Comparison of ENCODE assay signal across 1 cellular context in the genomic region with DNA sequence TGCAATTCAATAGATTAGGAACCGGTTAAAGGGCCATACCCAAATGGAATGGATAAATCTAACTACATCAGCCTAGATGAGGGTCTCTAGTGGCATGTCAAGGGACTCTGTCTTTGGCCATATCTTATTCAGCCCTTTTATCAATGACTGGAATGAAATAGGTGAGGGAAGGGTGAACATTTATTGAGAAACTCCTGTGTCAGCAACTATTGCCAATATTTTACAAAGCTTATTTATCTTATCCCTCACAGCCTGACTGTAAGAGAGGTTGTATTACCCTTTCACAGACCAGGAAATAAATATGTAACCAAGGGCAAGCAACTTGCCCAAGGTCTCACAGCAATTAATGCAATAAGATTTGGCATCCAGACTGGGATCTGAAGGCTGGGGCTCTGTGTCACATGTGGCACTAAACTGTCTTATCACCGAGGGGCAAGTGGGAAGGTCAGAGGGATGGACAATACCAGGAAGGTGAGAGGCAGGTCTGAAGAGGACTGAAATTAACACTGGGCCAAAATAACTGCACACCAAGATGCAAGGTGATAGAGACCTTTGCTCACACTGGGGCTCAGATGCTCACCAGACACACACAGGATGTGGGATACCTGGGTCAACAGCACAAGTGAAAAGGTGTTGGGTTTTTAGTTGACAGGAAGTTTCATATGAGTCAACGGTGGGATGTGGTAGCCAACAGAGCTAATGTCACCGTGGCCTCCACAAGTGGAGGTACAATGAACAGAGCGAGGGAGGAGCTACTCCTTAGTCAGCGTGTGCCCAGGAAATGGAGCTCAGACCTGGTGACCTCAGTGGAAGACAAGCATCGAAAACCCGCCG.
A peak's percentile ranks its signal among the peaks of the same experiment; 100 is the strongest.
TF ChIP-seq lines count a peak whose summit lies in the region.

No MANE protein-coding gene starts in this region.

TF ChIP-seq in GM12878, 131 proteins besides CTCF, POLR2A, EP300 and RAD21 (continued from another document):
- TF ChIP-seq ZBTB11 (CRISPR knock-in tag; IDR thresholded peaks at IDR 0.05) (no peak), CEBPB (IDR thresholded peaks at IDR 0.05; ENCODE audit: borderline replicate concordance in 1 of 2, low read depth in 2 of 2, low read length in 2 of 2) (peak in 1 of 2 experiments; percentile 93; a peak in 2 of 4 replicates), MXI1 (IDR thresholded peaks at IDR 0.05; ENCODE audit: low read depth, low read length) (peak; percentile 52; the same call in 1 of the 2 replicates), NFYA (IDR thresholded peaks at IDR 0.05; ENCODE audit: borderline replicate concordance, low read depth, low read length) (no peak), MTA2 (IDR thresholded peaks at IDR 0.05; ENCODE audit: low read depth) (peak; percentile 93), RFX5 (IDR thresholded peaks at IDR 0.05; ENCODE audit: low read depth, low read length) (no peak), RCOR1 (conservative IDR thresholded peaks at IDR 0.05; ENCODE audit: low read depth, low read length) (0 out of 2 replicates have a peak, but pooled peaks have one; percentile 47), USF1 (IDR thresholded peaks at IDR 0.05; ENCODE audit: borderline replicate concordance, extremely low read length, insufficient read depth, low read depth, low read length) (no peak), PKNOX1 (IDR thresholded peaks at IDR 0.05) (0 out of 2 replicates have a peak, but pooled peaks have one; percentile 15), IKZF2 (IDR thresholded peaks at IDR 0.05) (peak; percentile 95 to 96), CBFB (IDR thresholded peaks at IDR 0.05; ENCODE audit: low read depth) (peak; percentile 84), JUND (IDR thresholded peaks at IDR 0.05; ENCODE audit: low read depth, low read length) (peak; percentile 51; the same call in 1 of the 2 replicates), ZNF687 (IDR thresholded peaks at IDR 0.05) (no peak), IKZF1 (conservative IDR thresholded peaks at IDR 0.05) (peak; percentile 93), BRCA1 (IDR thresholded peaks at IDR 0.05; ENCODE audit: low read depth, low read length) (no peak), SPI1 (IDR thresholded peaks at IDR 0.05; ENCODE audit: borderline replicate concordance, insufficient read depth, low read depth, low read length) (no peak), E2F4 (IDR thresholded peaks at IDR 0.05; ENCODE audit: low read depth, low read length) (no peak), CREM (IDR thresholded peaks at IDR 0.05; ENCODE audit: low read depth) (peak; percentile 70; the same call in 1 of the 2 replicates), DPF2 (IDR thresholded peaks at IDR 0.05) (peak; percentile 92), GABPA (IDR thresholded peaks at IDR 0.05; ENCODE audit: low read depth) (peak; percentile 60; the same call in 1 of the 2 replicates), SUPT20H (IDR thresholded peaks at IDR 0.05; ENCODE audit: borderline replicate concordance, control insufficient read depth, low read depth, low read length) (no peak), MTA3 (IDR thresholded peaks at IDR 0.05; ENCODE audit: borderline replicate concordance, low read length) (peak; percentile 99; the same call in 1 of the 2 replicates), ZNF207 (IDR thresholded peaks at IDR 0.05; ENCODE audit: borderline replicate concordance) (no peak), POLR2AphosphoS5 (IDR thresholded peaks at IDR 0.05; ENCODE audit: low read length) (no peak), SIN3A (IDR thresholded peaks at IDR 0.05; ENCODE audit: low read depth, low read length) (no peak), LARP7 (IDR thresholded peaks at IDR 0.05) (no peak)
- TF ChIP-seq, protein P1, sequence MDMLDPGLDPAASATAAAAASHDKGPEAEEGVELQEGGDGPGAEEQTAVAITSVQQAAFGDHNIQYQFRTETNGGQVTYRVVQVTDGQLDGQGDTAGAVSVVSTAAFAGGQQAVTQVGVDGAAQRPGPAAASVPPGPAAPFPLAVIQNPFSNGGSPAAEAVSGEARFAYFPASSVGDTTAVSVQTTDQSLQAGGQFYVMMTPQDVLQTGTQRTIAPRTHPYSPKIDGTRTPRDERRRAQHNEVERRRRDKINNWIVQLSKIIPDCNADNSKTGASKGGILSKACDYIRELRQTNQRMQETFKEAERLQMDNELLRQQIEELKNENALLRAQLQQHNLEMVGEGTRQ (IDR thresholded peaks at IDR 0.05; ENCODE audit: borderline replicate concordance, low read depth, low read length): no peak
- TF ChIP-seq, protein P2, sequence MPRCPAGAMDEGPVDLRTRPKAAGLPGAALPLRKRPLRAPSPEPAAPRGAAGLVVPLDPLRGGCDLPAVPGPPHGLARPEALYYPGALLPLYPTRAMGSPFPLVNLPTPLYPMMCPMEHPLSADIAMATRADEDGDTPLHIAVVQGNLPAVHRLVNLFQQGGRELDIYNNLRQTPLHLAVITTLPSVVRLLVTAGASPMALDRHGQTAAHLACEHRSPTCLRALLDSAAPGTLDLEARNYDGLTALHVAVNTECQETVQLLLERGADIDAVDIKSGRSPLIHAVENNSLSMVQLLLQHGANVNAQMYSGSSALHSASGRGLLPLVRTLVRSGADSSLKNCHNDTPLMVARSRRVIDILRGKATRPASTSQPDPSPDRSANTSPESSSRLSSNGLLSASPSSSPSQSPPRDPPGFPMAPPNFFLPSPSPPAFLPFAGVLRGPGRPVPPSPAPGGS (IDR thresholded peaks at IDR 0.05; ENCODE audit: borderline replicate concordance, insufficient read depth, low read depth, low read length, poor library complexity, severe bottlenecking): no peak
- TF ChIP-seq, protein P3, sequence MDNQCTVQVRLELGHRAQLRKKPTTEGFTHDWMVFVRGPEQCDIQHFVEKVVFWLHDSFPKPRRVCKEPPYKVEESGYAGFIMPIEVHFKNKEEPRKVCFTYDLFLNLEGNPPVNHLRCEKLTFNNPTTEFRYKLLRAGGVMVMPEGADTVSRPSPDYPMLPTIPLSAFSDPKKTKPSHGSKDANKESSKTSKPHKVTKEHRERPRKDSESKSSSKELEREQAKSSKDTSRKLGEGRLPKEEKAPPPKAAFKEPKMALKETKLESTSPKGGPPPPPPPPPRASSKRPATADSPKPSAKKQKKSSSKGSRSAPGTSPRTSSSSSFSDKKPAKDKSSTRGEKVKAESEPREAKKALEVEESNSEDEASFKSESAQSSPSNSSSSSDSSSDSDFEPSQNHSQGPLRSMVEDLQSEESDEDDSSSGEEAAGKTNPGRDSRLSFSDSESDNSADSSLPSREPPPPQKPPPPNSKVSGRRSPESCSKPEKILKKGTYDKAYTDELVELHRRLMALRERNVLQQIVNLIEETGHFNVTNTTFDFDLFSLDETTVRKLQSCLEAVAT (IDR thresholded peaks at IDR 0.05): peak; percentile 84
